1 cellular context compared by ENCODE assay signal in the genomic region with DNA sequence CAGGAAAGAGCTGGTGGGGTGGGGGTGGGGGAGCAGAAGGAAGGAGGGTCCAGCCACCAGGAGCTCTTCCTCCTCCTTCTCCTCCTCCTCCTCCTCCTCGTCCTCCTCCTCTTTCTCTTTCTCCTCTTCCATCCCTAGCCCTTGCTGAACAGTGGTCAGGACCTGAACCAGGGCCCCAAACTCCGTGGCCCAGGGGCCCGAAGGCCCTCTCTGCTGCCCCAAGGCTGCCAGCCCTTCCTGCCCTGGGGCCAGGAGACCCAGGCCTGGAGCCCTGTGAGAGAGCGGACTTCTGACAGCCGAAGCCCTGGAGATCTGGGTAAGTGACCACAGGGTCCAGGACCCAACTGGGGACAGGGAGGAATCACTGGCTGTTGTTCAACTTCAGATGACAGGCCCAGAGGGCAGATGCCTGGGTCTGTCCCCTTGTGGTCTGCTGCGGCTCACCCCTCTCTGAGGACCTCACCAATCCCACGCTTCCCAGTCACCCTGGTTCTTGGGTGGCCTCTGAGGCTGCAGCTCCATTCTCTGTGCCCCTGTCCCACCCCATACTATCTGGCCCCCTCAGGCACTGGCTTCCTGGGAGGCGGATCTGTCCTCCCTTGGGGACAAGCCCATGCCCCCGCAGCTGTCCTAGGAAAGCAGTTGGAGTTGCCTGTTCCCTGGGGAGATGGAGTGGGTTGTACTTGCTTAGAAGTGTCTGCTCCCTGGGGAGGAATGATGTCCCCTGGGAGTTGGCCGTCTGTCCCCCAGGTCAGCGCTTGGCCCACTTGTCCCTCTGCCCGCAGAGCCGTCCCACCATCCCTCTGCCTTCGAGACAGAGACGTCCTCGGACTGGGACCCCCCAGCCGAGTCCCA.
TF ChIP-seq lines count a peak whose summit lies in the region.

No MANE protein-coding gene starts in this region.

TF ChIP-seq in H1, 55 proteins besides CTCF, POLR2A, EP300 and RAD21:
- no peak for TF ChIP-seq KDM5A (IDR thresholded peaks at IDR 0.05; ENCODE audit: low read length)
- no peak for TF ChIP-seq SRF (IDR thresholded peaks at IDR 0.05; ENCODE audit: low read depth, low read length)
- no peak for TF ChIP-seq TBP (IDR thresholded peaks at IDR 0.05; ENCODE audit: low read depth, low read length)
- TF ChIP-seq RFX5 (IDR thresholded peaks at IDR 0.05; ENCODE audit: borderline replicate concordance, low read depth, low read length), result no peak
- no peak for TF ChIP-seq MAFK (IDR thresholded peaks at IDR 0.05; ENCODE audit: low read depth, low read length)
- no peak for TF ChIP-seq ZNF274 (IDR thresholded peaks at IDR 0.05; ENCODE audit: borderline replicate concordance, extremely low read depth, low read length)
- TF ChIP-seq FOSL1 (IDR thresholded peaks at IDR 0.05; ENCODE audit: insufficient read depth, low read depth, low read length), result no peak
- TF ChIP-seq NRF1 (IDR thresholded peaks at IDR 0.05; ENCODE audit: low read depth, low read length), result no peak
- TF ChIP-seq HDAC2 (IDR thresholded peaks at IDR 0.05; ENCODE audit: borderline replicate concordance in 1 of 2, low read depth in 2 of 2, low read length in 2 of 2), result no peak
- TF ChIP-seq, protein P1, sequence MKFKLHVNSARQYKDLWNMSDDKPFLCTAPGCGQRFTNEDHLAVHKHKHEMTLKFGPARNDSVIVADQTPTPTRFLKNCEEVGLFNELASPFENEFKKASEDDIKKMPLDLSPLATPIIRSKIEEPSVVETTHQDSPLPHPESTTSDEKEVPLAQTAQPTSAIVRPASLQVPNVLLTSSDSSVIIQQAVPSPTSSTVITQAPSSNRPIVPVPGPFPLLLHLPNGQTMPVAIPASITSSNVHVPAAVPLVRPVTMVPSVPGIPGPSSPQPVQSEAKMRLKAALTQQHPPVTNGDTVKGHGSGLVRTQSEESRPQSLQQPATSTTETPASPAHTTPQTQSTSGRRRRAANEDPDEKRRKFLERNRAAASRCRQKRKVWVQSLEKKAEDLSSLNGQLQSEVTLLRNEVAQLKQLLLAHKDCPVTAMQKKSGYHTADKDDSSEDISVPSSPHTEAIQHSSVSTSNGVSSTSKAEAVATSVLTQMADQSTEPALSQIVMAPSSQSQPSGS (IDR thresholded peaks at IDR 0.05; ENCODE audit: low read length), result no peak
- no peak for TF ChIP-seq CEBPB (IDR thresholded peaks at IDR 0.05; ENCODE audit: low read depth, low read length)
TF ChIP-seq in H1: peak in this region for 0.
